1 cellular context compared by ENCODE assay signal in genomic region chr17:36544320-36545092, GRCh38.
TF ChIP-seq lines count a peak whose summit lies in the region.

TSS of gene GGNBP2 (plus strand) at chr17:36544919. CDS start at chr17:36545725, 806 bp downstream.

TF ChIP-seq in GM23338, 12 proteins besides CTCF, POLR2A, EP300 and RAD21 (continued from another document):
- no peak for TF ChIP-seq ZNF462 (CRISPR knock-in tag; IDR thresholded peaks at IDR 0.05)
